In genomic region chr4:1347410-1347864, GRCh38 we compare ENCODE assay signal across 8 cellular contexts. TPM values are rescaled to one million over a fixed set of nuclear protein-coding genes. Genes with fewer than 3 reads are reported as not detected.
DNase-seq lines count a peak whose midpoint lies in the region; ATAC-seq and TF ChIP-seq lines count a peak whose summit lies in the region.

No MANE protein-coding gene starts in this region.

- under 1% methylated on average over 43 of the region's 43 CpGs for WGBS in urinary bladder

- TF ChIP-seq CTCF in neutrophil (IDR thresholded peaks at IDR 0.05), result no peak

- no peaks in the 10 kb centered on the region for H3K9me3 ChIP-seq in neutrophil

- peak overlapping the region; percentile 100 for H3K27ac ChIP-seq in neutrophil
- H3K27ac ChIP-seq in urinary bladder (ENCODE audit: low read depth), result peak overlapping the region; percentile 97

- H3K4me1 ChIP-seq in neutrophil (ENCODE audit: control insufficient read depth in 1 of 2, insufficient read depth in 1 of 2, low read depth in 1 of 2, low read length in 1 of 2), result peaks cover 28 to 42% of the 10 kb centered on the region in 2 experiments
- no peaks in the 10 kb centered on the region for H3K4me1 ChIP-seq in urinary bladder (ENCODE audit: insufficient read depth)

- ATAC-seq in HG03045 (IDR thresholded peaks at IDR 0.05; ENCODE audit: unreplicated experiment), result peak; percentile 27

- H3K27me3 ChIP-seq in neutrophil, result no peaks in the 10 kb centered on the region

- H3K4me3 ChIP-seq in neutrophil (ENCODE audit: low read depth in 1 of 2, low read length in 1 of 2) (peak overlapping the region; percentile 86 to 91), urinary bladder (ENCODE audit: low read depth, low read length) (peak overlapping the region; percentile 58)

- peak; percentile 39 to 60 for DNase-seq in AML-193 (lab: John Stamatoyannopoulos, UW)
- DNase-seq in NOMO-1 (lab: John Stamatoyannopoulos, UW; ENCODE audit: unreplicated experiment in 2 of 2), result peak; percentile 70 to 74
- DNase-seq in activated naive CD4-positive, alpha-beta T cell treated with Interleukin-2 at 50 U/mL for 16 hours, result peak; percentile 54
- peak; percentile 66 for DNase-seq in germinal center (ENCODE audit: low spot score)

- peak; percentile 37 for TF ChIP-seq POLR2A in GM18526 (IDR thresholded peaks at IDR 0.05; ENCODE audit: extremely low read depth, insufficient read length)

- H3K36me3 ChIP-seq in neutrophil (peaks cover 21% of the 10 kb centered on the region), urinary bladder (ENCODE audit: insufficient read depth) (no peaks in the 10 kb centered on the region)

RNA-seq across cellular contexts. Expression of gene UVSSA, which starts 0.4 kb away (rescaled TPM):
- 13.0 TPM for total RNA-seq in urinary bladder
- 7.2 TPM for polyA plus RNA-seq in urinary bladder

RNA-seq across cellular contexts. Expression of gene MAEA, which starts 57.7 kb away (rescaled TPM):
- total RNA-seq in urinary bladder, result 25.6 TPM
- 69.9 TPM for polyA plus RNA-seq in urinary bladder

RNA-seq across cellular contexts. Expression of gene NKX1-1, which starts 58.8 kb away (rescaled TPM):
- not detected for total RNA-seq in urinary bladder
- not detected for polyA plus RNA-seq in urinary bladder

Comparison
In these comparisons a context has a peak if more than half of its experiments do, and no peak if none do; other contexts are left out.
1. Peak in every context shown above with its lines: DNase-seq, ATAC-seq, H3K4me3 ChIP-seq and H3K27ac ChIP-seq.